In the genomic region with DNA sequence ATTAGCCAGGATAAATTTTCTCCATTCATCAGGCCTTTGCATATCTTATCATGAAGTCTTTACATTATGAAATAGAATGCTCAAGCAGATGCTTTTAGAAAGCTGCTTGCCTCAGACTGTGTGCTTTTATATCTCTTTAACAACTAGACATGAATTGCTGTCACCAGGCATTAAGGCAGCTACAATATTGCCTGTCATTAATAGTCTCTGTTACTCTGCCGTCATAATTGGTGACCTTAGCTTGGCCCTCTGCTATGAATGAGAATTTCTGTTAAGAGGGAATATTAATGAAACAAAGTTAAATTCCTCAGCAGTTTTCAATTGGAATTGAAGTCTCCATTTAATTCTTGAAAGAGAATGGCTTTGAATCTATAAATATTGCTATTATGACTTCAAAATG, we compare ENCODE assay signal across 31 cellular contexts.
DNase-seq lines count a peak whose midpoint lies in the region; ATAC-seq and TF ChIP-seq lines count a peak whose summit lies in the region.
"Had no signal": no experiment of that assay in that cellular context is flagged by ENCODE, and none has a peak within 500 bp of the region (broad histone marks: within the 10 kb centered on the region; RNA-seq: fewer than 3 reads in every experiment).

No MANE protein-coding gene starts in this region.

- no peaks in the 10 kb centered on the region for H3K4me1 ChIP-seq in osteoblast (ENCODE audit: insufficient read depth, low read length)
- no peaks in the 10 kb centered on the region for H3K4me1 ChIP-seq in spleen
- H3K4me1 ChIP-seq: A549; BE2C; BLaER1; BLaER1 treated with 17β-estradiol and CSF1 and Interleukin-3, amounts not matched to agents 10 nM and 100 nM; Caco-2 had no signal

- TF ChIP-seq EP300 in neural cell (conservative IDR thresholded peaks at IDR 0.05; ENCODE audit: poor library complexity, severe bottlenecking), result peak; percentile 76

- TF ChIP-seq CTCF in neural cell (IDR thresholded peaks at IDR 0.05; ENCODE audit: poor library complexity, severe bottlenecking) (no peak), osteoblast (IDR thresholded peaks at IDR 0.05; ENCODE audit: extremely low read depth, low read depth, low read length) (no peak), spleen (IDR thresholded peaks at IDR 0.05 in 8 of 11, conservative IDR thresholded peaks at IDR 0.05 in 3 of 11) (no peak)

- H3K79me2 ChIP-seq in neural cell (replicated peaks; ENCODE audit: insufficient read depth, low read length), result no peaks in the 10 kb centered on the region
- no peaks in the 10 kb centered on the region for H3K79me2 ChIP-seq in osteoblast (ENCODE audit: insufficient read depth, low read length)

- no peaks in the 10 kb centered on the region for H3K27me3 ChIP-seq in neural cell (ENCODE audit: insufficient read depth, low read depth, low read length)
- H3K27me3 ChIP-seq in osteoblast (ENCODE audit: insufficient read depth, low read length), result no peaks in the 10 kb centered on the region
- no peaks in the 10 kb centered on the region for H3K27me3 ChIP-seq in spleen (replicated peaks in 1 of 7)
- H3K27me3 ChIP-seq: BE2C; BLaER1; BLaER1 treated with 17β-estradiol and CSF1 and Interleukin-3, amounts not matched to agents 10 nM and 100 nM had no signal

- DNase-seq in osteoblast (ENCODE audit: insufficient read length, low spot score, missing footprints), result peak; percentile 8
- DNase-seq in retina, result peak; percentile 17
- DNase-seq in spleen, result no peak
- DNase-seq: 8988T; ACHN; AML-193; BE2C; C1 segment of cervical spinal cord; Caco-2; Calu3; CD4-positive, alpha-beta memory T cell; CD4-positive, alpha-beta T cell; CD4-positive, CD25-positive, alpha-beta regulatory T cell; CD8-positive, alpha-beta memory T cell; CD8-positive, alpha-beta T cell; COR-L47; DMS 273 treated with DMSO at 0.1 percent for 48 hours; DMS153; DMS53; DMS79; DMS79 treated with DMSO at 0.1 percent for 48 hours; DND-41; EL had no signal

- H3F3A ChIP-seq in neural cell (ENCODE audit: insufficient read depth, low read length, poor library complexity, severe bottlenecking), result no peaks in the 10 kb centered on the region

- H3K36me3 ChIP-seq in neural cell (ENCODE audit: insufficient read depth, low read length) (no peaks in the 10 kb centered on the region), osteoblast (ENCODE audit: insufficient read depth, low read length) (no peaks in the 10 kb centered on the region), spleen (no peaks in the 10 kb centered on the region)
- H3K36me3 ChIP-seq: BE2C; BLaER1; BLaER1 treated with 17β-estradiol and CSF1 and Interleukin-3, amounts not matched to agents 10 nM and 100 nM had no signal

- no peaks in the 10 kb centered on the region for H3K9me2 ChIP-seq in neural cell (ENCODE audit: insufficient read depth, low read length)

- H3K4me2 ChIP-seq in neural cell (ENCODE audit: low read length), result peak overlapping the region; percentile 41
- no peak overlapping the region for H3K4me2 ChIP-seq in osteoblast (ENCODE audit: insufficient read depth, low read length)
- H3K4me2 ChIP-seq: A549; BLaER1; BLaER1 treated with 17β-estradiol and CSF1 and Interleukin-3, amounts not matched to agents 10 nM and 100 nM had no signal

- H3K9ac ChIP-seq in neural cell (ENCODE audit: low read length), result no peak overlapping the region
- H3K9ac ChIP-seq: BLaER1; BLaER1 treated with 17β-estradiol and CSF1 and Interleukin-3, amounts not matched to agents 10 nM and 100 nM had no signal

- H3K9me3 ChIP-seq in neural cell (ENCODE audit: low read length), result peaks cover 5% of the 10 kb centered on the region
- H3K9me3 ChIP-seq in osteoblast (ENCODE audit: low read depth, low read length), result no peaks in the 10 kb centered on the region
- no peaks in the 10 kb centered on the region for H3K9me3 ChIP-seq in spleen
- H3K9me3 ChIP-seq: A549; BE2C; BLaER1; BLaER1 treated with 17β-estradiol and CSF1 and Interleukin-3, amounts not matched to agents 10 nM and 100 nM; Caco-2 had no signal

- H4K20me1 ChIP-seq in neural cell (ENCODE audit: insufficient read depth) (no peaks in the 10 kb centered on the region), osteoblast (ENCODE audit: insufficient read depth, low read length) (no peaks in the 10 kb centered on the region)
- H4K20me1 ChIP-seq: BLaER1; BLaER1 treated with 17β-estradiol and CSF1 and Interleukin-3, amounts not matched to agents 10 nM and 100 nM had no signal

- H2AFZ ChIP-seq in neural cell (ENCODE audit: low read depth, low read length) (no peak overlapping the region), osteoblast (ENCODE audit: low read length) (no peak overlapping the region)

- WGBS in spleen, 5 donors, result 76 to 88% (median 83%) methylated on average over 1 of the region's 1 CpG

- ATAC-seq in GM18873 (IDR thresholded peaks at IDR 0.05; ENCODE audit: low FRiP score, unreplicated experiment), result no peak
- no peak for ATAC-seq in GM21360 (IDR thresholded peaks at IDR 0.05; ENCODE audit: unreplicated experiment)
- ATAC-seq: A549; CD8-positive, alpha-beta T cell had no signal

- peak overlapping the region; percentile 23 for H3K4me3 ChIP-seq in neural cell (ENCODE audit: low read length)
- no peak overlapping the region for H3K4me3 ChIP-seq in osteoblast (ENCODE audit: insufficient read depth, low read length)
- no peak overlapping the region for H3K4me3 ChIP-seq in spleen
- H3K4me3 ChIP-seq: A549; BLaER1; BLaER1 treated with 17β-estradiol and CSF1 and Interleukin-3, amounts not matched to agents 10 nM and 100 nM had no signal

- no peak for TF ChIP-seq RAD21 in neural cell (conservative IDR thresholded peaks at IDR 0.05)

- peak overlapping the region; percentile 43 for H3K27ac ChIP-seq in neural cell (ENCODE audit: low read length)
- H3K27ac ChIP-seq in osteoblast (ENCODE audit: low read depth, low read length), result no peak overlapping the region
- H3K27ac ChIP-seq in spleen, result no peak overlapping the region
- H3K27ac ChIP-seq: 22Rv1; A549; BLaER1; BLaER1 treated with 17β-estradiol and CSF1 and Interleukin-3, amounts not matched to agents 10 nM and 100 nM; C4-2B had no signal

- TF ChIP-seq POLR2A in spleen (IDR thresholded peaks at IDR 0.05), result no peak

- intact Hi-C loops in spleen (cut with DNase I; ENCODE audit: low total_unique reads), result no loop called here

TF ChIP-seq in neural cell, 6 proteins besides CTCF, POLR2A, EP300 and RAD21:
- no peak for TF ChIP-seq TAF1 (IDR thresholded peaks at IDR 0.05; ENCODE audit: low read depth)
- TF ChIP-seq SMC3 (conservative IDR thresholded peaks at IDR 0.05; ENCODE audit: poor library complexity), result no peak
- no peak for TF ChIP-seq EZH2 (IDR thresholded peaks at IDR 0.05; ENCODE audit: borderline replicate concordance, insufficient read depth, low read length, poor library complexity, severe bottlenecking)
- TF ChIP-seq POLR2AphosphoS5 (IDR thresholded peaks at IDR 0.05), result peak; percentile 66
- TF ChIP-seq REST (IDR thresholded peaks at IDR 0.05; ENCODE audit: borderline replicate concordance), result peak; percentile 26
- TF ChIP-seq MXI1 (conservative IDR thresholded peaks at IDR 0.05; ENCODE audit: poor library complexity, severe bottlenecking), result no peak
